ENCODE assay signal across 8 cellular contexts in genomic region chr6:73461537-73462350, GRCh38. TPM values are rescaled to one million over a fixed set of nuclear protein-coding genes. Genes with fewer than 3 reads are reported as not detected.
DNase-seq lines count a peak whose midpoint lies in the region; ATAC-seq and TF ChIP-seq lines count a peak whose summit lies in the region.

TSS of gene MTO1 (plus strand) at chr6:73461737. CDS start at chr6:73461855, 118 bp downstream.

- H3K4me1 ChIP-seq in adipocyte (ENCODE audit: control insufficient read depth, insufficient read depth, low read length), result peaks cover 12% of the 10 kb centered on the region
- no peaks in the 10 kb centered on the region for H3K4me1 ChIP-seq in cardiac muscle cell (ENCODE audit: low read depth)

- H3K4me1 Mint-ChIP-seq in type B pancreatic cell (ENCODE audit: unreplicated experiment), result no peaks in the 10 kb centered on the region

- H3K9ac ChIP-seq in adipocyte (ENCODE audit: low read length), result peak within 1 kb of the TSS; percentile 98

- peak within 1 kb of the TSS; percentile 83 for H3K27ac ChIP-seq in cardiac muscle cell

- H3K36me3 Mint-ChIP-seq in type B pancreatic cell, result no peaks in the 10 kb centered on the region

- peak within 1 kb of the TSS; percentile 96 for H3K27ac Mint-ChIP-seq in type B pancreatic cell

- no peaks in the 10 kb centered on the region for H3K27me3 Mint-ChIP-seq in type B pancreatic cell

- H3K9me3 ChIP-seq in adipocyte (ENCODE audit: control insufficient read depth, low read length) (no peaks in the 10 kb centered on the region), cardiac muscle cell (ENCODE audit: low read depth) (no peaks in the 10 kb centered on the region)

- H3K36me3 ChIP-seq in adipocyte (ENCODE audit: control insufficient read depth, insufficient read depth, low read length, severe bottlenecking), result peaks cover 8% of the 10 kb centered on the region
- H3K36me3 ChIP-seq in cardiac muscle cell, result no peaks in the 10 kb centered on the region

- TF ChIP-seq CTCF in GM12865 (IDR thresholded peaks at IDR 0.05; ENCODE audit: insufficient read depth, low read depth, low read length, missing control alignments), result no peak
- TF ChIP-seq CTCF in cardiac muscle cell (IDR thresholded peaks at IDR 0.05; ENCODE audit: low read depth, low read length), result no peak
- no peak for TF ChIP-seq CTCF in type B pancreatic cell (conservative IDR thresholded peaks at IDR 0.05)

- H3K4me3 ChIP-seq in GM12865 (ENCODE audit: low read depth, low read length) (peak within 1 kb of the TSS; percentile 100), adipocyte (ENCODE audit: low read length) (peak within 1 kb of the TSS; percentile 98), cardiac muscle cell (peak within 1 kb of the TSS; percentile 61)

- H3K9me3 Mint-ChIP-seq in type B pancreatic cell, result no peaks in the 10 kb centered on the region

- peak within 1 kb of the TSS; percentile 96 for H3K4me3 Mint-ChIP-seq in type B pancreatic cell

- peak; percentile 95 for ATAC-seq in HG02759 (IDR thresholded peaks at IDR 0.05; ENCODE audit: unreplicated experiment)

- DNase-seq in GM12865 (ENCODE audit: low read depth), result peak; percentile 95
- peak; percentile 84 to 92 (median 90) for DNase-seq in NCI-H1417 (lab: John Stamatoyannopoulos, UW)
- DNase-seq in T follicular helper cell (ENCODE audit: low read depth), result peak; percentile 76
- DNase-seq in adipocyte (ENCODE audit: low read depth), result peak; percentile 98
- DNase-seq in cardiac muscle cell (ENCODE audit: low read depth in 1 of 2, low spot score in 1 of 2), result peak; percentile 89 to 93
- peak; percentile 94 for DNase-seq in pons (ENCODE audit: low spot score)
- peak; percentile 79 for DNase-seq in type B pancreatic cell (ENCODE audit: extremely low spot score, unreplicated experiment)

- H3K27me3 ChIP-seq in adipocyte (replicated peaks; ENCODE audit: control insufficient read depth, insufficient read depth, low read length) (no peaks in the 10 kb centered on the region), cardiac muscle cell (no peaks in the 10 kb centered on the region)

RNA-seq across cellular contexts. Expression of gene MTO1, which starts in this region (rescaled TPM):
- total RNA-seq in cardiac muscle cell, result 18.5 and 23.6 TPM in 2 replicates
- 19.6 and 25.3 TPM in 2 replicates for polyA plus RNA-seq in cardiac muscle cell
- total RNA-seq in type B pancreatic cell (ENCODE audit: low replicate concordance), result 28.0 and 28.3 TPM in 2 replicates

Comparison
In these comparisons a context has a peak if more than half of its experiments do, and no peak if none do; other contexts are left out.
1. Peak in every context shown above with its lines: DNase-seq, ATAC-seq, H3K4me3 ChIP-seq and H3K27ac ChIP-seq.